ENCODE assay signal across 7 cellular contexts in genomic region chr21:32612075-32612998, GRCh38. TPM values are rescaled to one million over a fixed set of nuclear protein-coding genes. Genes with fewer than 3 reads are reported as not detected.
DNase-seq lines count a peak whose midpoint lies in the region; ATAC-seq and TF ChIP-seq lines count a peak whose summit lies in the region.

A gene with protein sequence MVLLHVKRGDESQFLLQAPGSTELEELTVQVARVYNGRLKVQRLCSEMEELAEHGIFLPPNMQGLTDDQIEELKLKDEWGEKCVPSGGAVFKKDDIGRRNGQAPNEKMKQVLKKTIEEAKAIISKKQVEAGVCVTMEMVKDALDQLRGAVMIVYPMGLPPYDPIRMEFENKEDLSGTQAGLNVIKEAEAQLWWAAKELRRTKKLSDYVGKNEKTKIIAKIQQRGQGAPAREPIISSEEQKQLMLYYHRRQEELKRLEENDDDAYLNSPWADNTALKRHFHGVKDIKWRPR (minus strand): TSS chr21:32612377. CDS start chr21:32612243, 134 bp downstream.

- under 1% methylated on average over 81 of the region's 81 CpGs for WGBS in hepatocyte (ENCODE audit: low lambda C conversion rate, missing lambda C conversion rate)

- peak within 1 kb of the TSS; percentile 96 for H3K27ac ChIP-seq in hepatocyte

- TF ChIP-seq POLR2A in GM18505 (IDR thresholded peaks at IDR 0.05; ENCODE audit: borderline replicate concordance, extremely low read depth, insufficient read depth, insufficient read length), result peak; percentile 71

- no peaks in the 10 kb centered on the region for H4K20me1 ChIP-seq in hepatocyte (ENCODE audit: insufficient read depth, poor library complexity, severe bottlenecking)

- H3K4me1 ChIP-seq in hepatocyte (ENCODE audit: insufficient read depth), result peaks cover 13% of the 10 kb centered on the region

- H3K9me2 ChIP-seq in hepatocyte (replicated peaks; ENCODE audit: insufficient read depth), result no peaks in the 10 kb centered on the region

- DNase-seq in NCI-H2029 treated with DMSO at 0.1 percent for 48 hours (lab: John Stamatoyannopoulos, UW) (peak; percentile 79), T-helper 9 cell (peak; percentile 80), astrocyte of the hippocampus (ENCODE audit: low read depth, low spot score) (peak; percentile 95), hepatocyte (ENCODE audit: low spot score) (peak; percentile 93), retina (peak; percentile 99)

- peak within 1 kb of the TSS; percentile 87 for H2AFZ ChIP-seq in hepatocyte

- H3K4me3 ChIP-seq in hepatocyte, result peak within 1 kb of the TSS; percentile 83

- peaks cover 30% of the 10 kb centered on the region for H3K79me2 ChIP-seq in hepatocyte

- no peaks in the 10 kb centered on the region for H3K36me3 ChIP-seq in hepatocyte (replicated peaks; ENCODE audit: insufficient read depth, low read depth)

- H3K27me3 ChIP-seq in hepatocyte, result no peaks in the 10 kb centered on the region

- peak within 1 kb of the TSS; percentile 86 for H3K4me2 ChIP-seq in hepatocyte

- H3K9me3 ChIP-seq in hepatocyte (ENCODE audit: low read depth), result no peaks in the 10 kb centered on the region

- ATAC-seq in GM18505 (IDR thresholded peaks at IDR 0.05; ENCODE audit: unreplicated experiment), result peak; percentile 93
- peak; percentile 89 for ATAC-seq in HG02970 (IDR thresholded peaks at IDR 0.05; ENCODE audit: low FRiP score, unreplicated experiment)

- TF ChIP-seq CTCF in hepatocyte (IDR thresholded peaks at IDR 0.05; ENCODE audit: poor library complexity), result no peak

RNA-seq across cellular contexts. Expression of the gene that starts here (rescaled TPM):
- total RNA-seq in hepatocyte, result 32.6 and 35.7 TPM in 2 replicates
- 60.1 and 61.8 TPM in 2 replicates for polyA plus RNA-seq in hepatocyte

Comparison
In these comparisons a context has a peak if more than half of its experiments do, and no peak if none do; other contexts are left out.
1. Peak in every context shown above with its lines: DNase-seq, ATAC-seq, H3K4me3 ChIP-seq and H3K27ac ChIP-seq.